Comparison of ENCODE assay signal across 15 cellular contexts in genomic region chr9:98974554-98974953, GRCh38. TPM values are rescaled to one million over a fixed set of nuclear protein-coding genes. Genes with fewer than 3 reads are reported as not detected.
DNase-seq lines count a peak whose midpoint lies in the region; ATAC-seq, FAIRE-seq and TF ChIP-seq lines count a peak whose summit lies in the region.
"Had no signal": no experiment of that assay in that cellular context is flagged by ENCODE, and none has a peak within 500 bp of the region (broad histone marks: within the 10 kb centered on the region; RNA-seq: fewer than 3 reads in every experiment).

No MANE protein-coding gene starts in this region.

- FAIRE-seq in RCC 7860 (lab: Jason Lieb, UNC), result no peak
- FAIRE-seq: colon had no signal

- intact Hi-C loops in stomach (cut with DNase I; ENCODE audit: low total_unique reads), result no loop called here
- intact Hi-C loops in sciatic nerve (cut with DNase I), result no loop called here

- H3K27ac ChIP-seq in KMS-11, result no peak overlapping the region
- no peak overlapping the region for H3K27ac ChIP-seq in fibroblast of lung (ENCODE audit: insufficient read depth, low read length)
- H3K27ac ChIP-seq in stomach, result peak overlapping the region in 4 of 5 donors; percentile 69 to 85 (median 71)
- H3K27ac ChIP-seq: epithelial cell of prostate had no signal

- no peak for TF ChIP-seq POLR2A in stomach (IDR thresholded peaks at IDR 0.05)

- no peaks in the 10 kb centered on the region for H3K9me3 ChIP-seq in fibroblast of lung (ENCODE audit: control insufficient read depth, insufficient read depth, low read depth, low read length)
- no peaks in the 10 kb centered on the region for H3K9me3 ChIP-seq in stomach
- H3K9me3 ChIP-seq: left lung had no signal

- H3K27me3 Mint-ChIP-seq in activated naive CD4-positive, alpha-beta T cell treated with anti-CD3 and anti-CD28 coated beads, Interleukin-2, amount 10 ng/mL, durations not matched to agents 7 days and 5 days, result peaks cover 60% of the 10 kb centered on the region

- no peak overlapping the region for H3K27ac Mint-ChIP-seq in activated naive CD4-positive, alpha-beta T cell treated with anti-CD3 and anti-CD28 coated beads, Interleukin-2, amount 50 U/mL, for 72 hours
- no peak overlapping the region for H3K27ac Mint-ChIP-seq in activated naive CD4-positive, alpha-beta T cell treated with anti-CD3 and anti-CD28 coated beads, Interleukin-2, amount 10 ng/mL, durations not matched to agents 7 days and 5 days
- H3K27ac Mint-ChIP-seq: IgD-negative memory B cell; T-helper 1 cell treated with Interleukin-12 subunit alpha and Interleukin-12 subunit beta and Interleukin-4 antibody, amounts not matched to agents 30 μg/mL and 1 μg/mL, for 36 hours had no signal

- no peak overlapping the region for H3K4me3 ChIP-seq in KMS-11 (IDR thresholded peaks at IDR 0.05; ENCODE audit: insufficient read depth, low read depth, low read length)
- H3K4me3 ChIP-seq in fibroblast of lung (replicated peaks in 1 of 4; ENCODE audit: control extremely low read depth in 1 of 4, insufficient read depth in 1 of 4, low read depth in 3 of 4, low read length in 4 of 4), result no peak overlapping the region
- peak overlapping the region in 2 of 4 donors; percentile 23 to 31 for H3K4me3 ChIP-seq in stomach
- H3K4me3 ChIP-seq: left lung had no signal

- H3K27me3 ChIP-seq in KMS-11 (ENCODE audit: insufficient read depth, low read depth) (peaks cover 10% of the 10 kb centered on the region; the same call in 1 of the 2 replicates), fibroblast of lung (ENCODE audit: control insufficient read depth, insufficient read depth, low read length) (peaks cover 4% of the 10 kb centered on the region), stomach (peaks cover 0 to 6% (median 0%) of the 10 kb centered on the region in 3 donors)

- ATAC-seq in activated naive CD4-positive, alpha-beta T cell treated with anti-CD3 and anti-CD28 coated beads, Interleukin-2, amount 50 U/mL, for 72 hours, result peak; percentile 12 to 33
- no peak for ATAC-seq in sciatic nerve
- ATAC-seq in GM21723 (IDR thresholded peaks at IDR 0.05; ENCODE audit: unreplicated experiment), result no peak

- H3K79me2 ChIP-seq in KMS-11 (ENCODE audit: insufficient read depth, low read depth) (no peaks in the 10 kb centered on the region), fibroblast of lung (ENCODE audit: control insufficient read depth, insufficient read depth, low read length) (no peaks in the 10 kb centered on the region)

- H3K9ac ChIP-seq in KMS-11, result no peak overlapping the region
- no peak overlapping the region for H3K9ac ChIP-seq in fibroblast of lung (ENCODE audit: insufficient read depth, low read length)

- H3K4me2 ChIP-seq in KMS-11 (peak overlapping the region; percentile 50; the same call in 1 of the 2 replicates), fibroblast of lung (ENCODE audit: extremely low read depth, insufficient read depth, low read length) (peak overlapping the region; percentile 89)

- CTCF ChIA-PET in activated naive CD4-positive, alpha-beta T cell treated with anti-CD3 and anti-CD28 coated beads, Interleukin-2, amount 10 ng/mL, durations not matched to agents 7 days and 5 days (lab: Charles Lee), result interaction anchor here (0.9 to 5.5 kb wide), 9 partner anchors 10 to 176 kb away, joined by 3 to 45 read pairs (median 6); no protein-coding TSS in a partner anchor

- no peaks in the 10 kb centered on the region for H4K20me1 ChIP-seq in KMS-11 (ENCODE audit: insufficient read depth)
- no peaks in the 10 kb centered on the region for H4K20me1 ChIP-seq in fibroblast of lung (ENCODE audit: control insufficient read depth, extremely low read depth, insufficient read depth, low read length)

- H2AFZ ChIP-seq in KMS-11 (ENCODE audit: low read depth), result peak overlapping the region; percentile 38
- no peak overlapping the region for H2AFZ ChIP-seq in fibroblast of lung (ENCODE audit: low read length)

- no peak for TF ChIP-seq EP300 in stomach (IDR thresholded peaks at IDR 0.05)

- TF ChIP-seq CTCF in KMS-11 (conservative IDR thresholded peaks at IDR 0.05; ENCODE audit: low read depth, low read length), result no peak
- TF ChIP-seq CTCF in fibroblast of lung (conservative IDR thresholded peaks at IDR 0.05 in 1 of 2, IDR thresholded peaks at IDR 0.05 in 1 of 2; ENCODE audit: low read depth in 1 of 2, low read length in 2 of 2), result no peak
- TF ChIP-seq CTCF in stomach (IDR thresholded peaks at IDR 0.05), result no peak

- WGBS in stomach, 5 donors, result 43 to 72% (median 59%) methylated on average over 3 to 10 of the region's 10 CpGs

- H3K4me3 Mint-ChIP-seq in activated naive CD4-positive, alpha-beta T cell treated with anti-CD3 and anti-CD28 coated beads, Interleukin-2, amount 10 ng/mL, durations not matched to agents 7 days and 5 days, result no peak overlapping the region
- H3K4me3 Mint-ChIP-seq: T-helper 1 cell treated with Interleukin-12 subunit alpha and Interleukin-12 subunit beta and Interleukin-4 antibody, amounts not matched to agents 30 μg/mL and 1 μg/mL, for 36 hours had no signal

- H3K4me1 Mint-ChIP-seq in activated naive CD4-positive, alpha-beta T cell treated with anti-CD3 and anti-CD28 coated beads, Interleukin-2, amount 10 ng/mL, durations not matched to agents 7 days and 5 days, result peaks cover 13% of the 10 kb centered on the region

- DNase-seq in activated naive CD4-positive, alpha-beta T cell treated with anti-CD3 and anti-CD28 coated beads, Interleukin-2, amount 50 U/mL, for 72 hours (ENCODE audit: low spot score in 2 of 2), result peak in 1 of 2 donors; percentile 46
- no peak for DNase-seq in activated naive CD4-positive, alpha-beta T cell treated with anti-CD3 and anti-CD28 coated beads, Interleukin-2, amount 10 ng/mL, durations not matched to agents 7 days and 5 days
- no peak for DNase-seq in fibroblast of lung (ENCODE audit: low read depth in 2 of 2)
- no peak for DNase-seq in stomach
- no peak for DNase-seq in sciatic nerve (ENCODE audit: low spot score)
- DNase-seq in RCC 7860 (ENCODE audit: low spot score), result no peak

- peaks cover 11% of the 10 kb centered on the region for H3K4me1 ChIP-seq in KMS-11 (ENCODE audit: low read depth, poor library complexity, severe bottlenecking)
- peaks cover 14% of the 10 kb centered on the region for H3K4me1 ChIP-seq in fibroblast of lung (ENCODE audit: control insufficient read depth, extremely low read depth, insufficient read depth, low read length)
- peaks cover 13 to 65% (median 41%) of the 10 kb centered on the region in 4 donors for H3K4me1 ChIP-seq in stomach

- no peaks in the 10 kb centered on the region for H3K36me3 Mint-ChIP-seq in activated naive CD4-positive, alpha-beta T cell treated with anti-CD3 and anti-CD28 coated beads, Interleukin-2, amount 50 U/mL, for 72 hours
- H3K36me3 Mint-ChIP-seq in activated naive CD4-positive, alpha-beta T cell treated with anti-CD3 and anti-CD28 coated beads, Interleukin-2, amount 10 ng/mL, durations not matched to agents 7 days and 5 days, result no peaks in the 10 kb centered on the region
- H3K36me3 Mint-ChIP-seq: IgD-negative memory B cell had no signal

- no peaks in the 10 kb centered on the region for H3K9me3 Mint-ChIP-seq in activated naive CD4-positive, alpha-beta T cell treated with anti-CD3 and anti-CD28 coated beads, Interleukin-2, amount 50 U/mL, for 72 hours
- no peaks in the 10 kb centered on the region for H3K9me3 Mint-ChIP-seq in activated naive CD4-positive, alpha-beta T cell treated with anti-CD3 and anti-CD28 coated beads, Interleukin-2, amount 10 ng/mL, durations not matched to agents 7 days and 5 days
- H3K9me3 Mint-ChIP-seq: activated T-cell treated with anti-CD3 and anti-CD28 coated beads, Interleukin-2, amount 50 U/mL, for 4 hours; IgD-negative memory B cell; nephron; T-helper 1 cell treated with Interleukin-12 subunit alpha and Interleukin-12 subunit beta and Interleukin-4 antibody, amounts not matched to agents 30 μg/mL and 1 μg/mL, for 36 hours had no signal

- no peaks in the 10 kb centered on the region for H3K36me3 ChIP-seq in KMS-11 (ENCODE audit: insufficient read depth)
- no peaks in the 10 kb centered on the region for H3K36me3 ChIP-seq in fibroblast of lung (ENCODE audit: control insufficient read depth, insufficient read depth, low read length)
- no peaks in the 10 kb centered on the region for H3K36me3 ChIP-seq in stomach
- H3K36me3 ChIP-seq: left lung had no signal

RNA-seq across cellular contexts. Expression of gene COL15A1, which starts 30.8 kb away (rescaled TPM):
- under 1 TPM; 0.11 to 0.23 TPM for total RNA-seq in activated naive CD4-positive, alpha-beta T cell treated with anti-CD3 and anti-CD28 coated beads, Interleukin-2, amount 50 U/mL, for 72 hours
- total RNA-seq in fibroblast of lung (41.0 and 43.9 TPM in 2 replicates), stomach (100 to 1,000 TPM in 2 of 5 donors, 10 to 100 TPM in 3; 26.3 to 173 (median 32.2) TPM), sciatic nerve (94.6 TPM)
- polyA plus RNA-seq in fibroblast of lung (13.3 and 15.9 TPM in 2 replicates), stomach (10 to 100 TPM; 10.7 to 13.3 (median 12.0) TPM)
- 13.1 and 15.3 TPM in 2 replicates for polyA plus RNA-seq in fibroblast of lung (2012)
- polyA minus RNA-seq in fibroblast of lung (ENCODE audit: low replicate concordance), result 12.2 and 12.6 TPM in 2 replicates

Comparison
In these comparisons a context has a peak if more than half of its experiments do, and no peak if none do; other contexts are left out.
1. ATAC-seq: peak in activated naive CD4-positive, alpha-beta T cell treated with anti-CD3 and anti-CD28 coated beads, Interleukin-2, amount 50 U/mL, for 72 hours (2 of 2); none in sciatic nerve (single experiment) and GM21723 (single experiment).
2. H3K27ac ChIP-seq: peak in stomach (4 of 5); none in KMS-11 (single experiment) and fibroblast of lung (single experiment).
3. RNA of gene COL15A1, which starts 30.8 kb away (total RNA-seq): 94.6 TPM in sciatic nerve (single experiment), 41.0 to 43.9 TPM in fibroblast of lung and 26.3 to 173 TPM in stomach; 0.11 to 0.23 TPM in activated naive CD4-positive, alpha-beta T cell treated with anti-CD3 and anti-CD28 coated beads, Interleukin-2, amount 50 U/mL, for 72 hours; every median in the first group is over 10 times any median in the second.